Comparison of ENCODE assay signal across 3 cellular contexts in genomic region chr7:122834571-122834942, GRCh38. TPM values are rescaled to one million over a fixed set of nuclear protein-coding genes. Genes with fewer than 3 reads are reported as not detected.
"Had no signal": no experiment of that assay in that cellular context is flagged by ENCODE, and none has a peak within 500 bp of the region (broad histone marks: within the 10 kb centered on the region; RNA-seq: fewer than 3 reads in every experiment).

No MANE protein-coding gene starts in this region.

RNA-seq across cellular contexts. Expression of gene CADPS2, which starts 51.7 kb away (rescaled TPM):
- total RNA-seq: activated T-helper 2 cell treated with anti-CD3 and anti-CD28 coated beads, Interferon-gamma antibody, Interleukin-2, Interleukin-4, amounts not matched to agents 10 μg/mL and 5 μg/mL and 100 μg/mL, durations not matched to agents 14 hours and 24 hours and 36 hours; natural killer cell had no signal
- polyA plus RNA-seq: immature natural killer cell had no signal
